In genomic region chr7:70696139-70696782, GRCh38 we compare ENCODE assay signal across 8 cellular contexts.
DNase-seq lines count a peak whose midpoint lies in the region; ATAC-seq and TF ChIP-seq lines count a peak whose summit lies in the region.

No MANE protein-coding gene starts in this region.

- no peak for TF ChIP-seq POLR2A in heart left ventricle (IDR thresholded peaks at IDR 0.05)

- no peaks in the 10 kb centered on the region for H3K36me3 Mint-ChIP-seq in activated CD8-positive, alpha-beta T cell treated with anti-CD3 and anti-CD28 coated beads, Interleukin-2, amount 10 ng/mL, durations not matched to agents 7 days and 5 days (ENCODE audit: low read depth)

- H3K9me3 Mint-ChIP-seq in activated CD8-positive, alpha-beta T cell treated with anti-CD3 and anti-CD28 coated beads, Interleukin-2, amount 10 ng/mL, durations not matched to agents 7 days and 5 days (ENCODE audit: insufficient read depth) = no peaks in the 10 kb centered on the region

- no peak overlapping the region for H3K27ac Mint-ChIP-seq in activated CD8-positive, alpha-beta T cell treated with anti-CD3 and anti-CD28 coated beads, Interleukin-2, amount 10 ng/mL, durations not matched to agents 7 days and 5 days

- peak overlapping the region; percentile 92 for H3K4me3 Mint-ChIP-seq in activated CD8-positive, alpha-beta T cell treated with anti-CD3 and anti-CD28 coated beads, Interleukin-2, amount 10 ng/mL, durations not matched to agents 7 days and 5 days

- intact Hi-C loops in heart left ventricle (cut with DNase I) = loop anchor here in 9 of 10 donors (5.0 to 10.0 kb wide), 11 partner anchors 81 to 1101 kb away; partner anchors contain the start of gene AUTS2 (in 1 of the 9)
- intact Hi-C loops in Right ventricle myocardium superior (cut with DNase I) = loop anchor here (5.0 to 10.0 kb wide), 2 partner anchors 654 to 761 kb away; no protein-coding TSS in a partner anchor

- DNase-seq in heart left ventricle = no peak
- no peak for DNase-seq in Right ventricle myocardium superior
- DNase-seq in activated CD8-positive, alpha-beta T cell treated with anti-CD3 and anti-CD28 coated beads, Interleukin-2, amount 10 ng/mL, durations not matched to agents 7 days and 5 days = no peak
- peak; percentile 14 for DNase-seq in kidney glomerular epithelial cell (lab: John Stamatoyannopoulos, UW)
- DNase-seq in GM19240 (ENCODE audit: insufficient read length, low spot score) = no peak

- peaks cover 0 to 7% (median 0%) of the 10 kb centered on the region in 9 donors for H3K36me3 ChIP-seq in heart left ventricle
- H3K36me3 ChIP-seq in urinary bladder (ENCODE audit: insufficient read depth) = no peaks in the 10 kb centered on the region

- CTCF ChIA-PET in activated CD8-positive, alpha-beta T cell treated with anti-CD3 and anti-CD28 coated beads, Interleukin-2, amount 10 ng/mL, durations not matched to agents 7 days and 5 days (lab: Charles Lee) = interaction anchor here (0.7 to 2.6 kb wide), 3 partner anchors 42 to 335 kb away, joined by 3 to 8 read pairs (median 3); no protein-coding TSS in a partner anchor

- peaks cover 0 to 21% (median 8%) of the 10 kb centered on the region in 12 donors for H3K4me1 ChIP-seq in heart left ventricle
- peaks cover 2% of the 10 kb centered on the region for H3K4me1 ChIP-seq in urinary bladder (ENCODE audit: insufficient read depth)

- H3K27ac ChIP-seq in heart left ventricle = peak overlapping the region in 3 of 12 donors; percentile 5 to 72 (median 28)
- no peak overlapping the region for H3K27ac ChIP-seq in urinary bladder (ENCODE audit: low read depth)

- no peak for TF ChIP-seq CTCF in heart left ventricle (IDR thresholded peaks at IDR 0.05)

- POLR2A ChIA-PET in activated CD8-positive, alpha-beta T cell treated with anti-CD3 and anti-CD28 coated beads, Interleukin-2, amount 10 ng/mL, durations not matched to agents 7 days and 5 days (lab: Charles Lee) = interaction anchor here (1.2 kb wide), 1 partner anchor 48 kb away, joined by 3 read pairs; no protein-coding TSS in a partner anchor

- peaks cover 26% of the 10 kb centered on the region for H3K4me1 Mint-ChIP-seq in activated CD8-positive, alpha-beta T cell treated with anti-CD3 and anti-CD28 coated beads, Interleukin-2, amount 10 ng/mL, durations not matched to agents 7 days and 5 days (ENCODE audit: low read depth)

- H3K4me3 ChIP-seq in heart left ventricle (peak overlapping the region; percentile 66 to 89 (median 79)), urinary bladder (ENCODE audit: low read depth, low read length) (peak overlapping the region; percentile 85)

- H3K27me3 Mint-ChIP-seq in activated CD8-positive, alpha-beta T cell treated with anti-CD3 and anti-CD28 coated beads, Interleukin-2, amount 10 ng/mL, durations not matched to agents 7 days and 5 days (ENCODE audit: low read depth) = peaks cover 32% of the 10 kb centered on the region

- ATAC-seq in heart left ventricle = no peak
- ATAC-seq in Right ventricle myocardium superior (ENCODE audit: poor library complexity) = no peak
- no peak for ATAC-seq in activated CD8-positive, alpha-beta T cell treated with anti-CD3 and anti-CD28 coated beads, Interleukin-2, amount 10 ng/mL, durations not matched to agents 7 days and 5 days
- ATAC-seq in HG03095 (IDR thresholded peaks at IDR 0.05; ENCODE audit: unreplicated experiment) = no peak
- no peak for ATAC-seq in GM18520 (IDR thresholded peaks at IDR 0.05; ENCODE audit: unreplicated experiment)

- H3K27me3 ChIP-seq in heart left ventricle = peaks cover 0 to 22% (median 0%) of the 10 kb centered on the region in 9 donors

- WGBS in heart left ventricle, 4 donors = 48 to 62% (median 57%) methylated on average over 11 of the region's 11 CpGs
- 20% methylated on average over 11 of the region's 11 CpGs for WGBS in urinary bladder

- no peaks in the 10 kb centered on the region for H3K9me3 ChIP-seq in heart left ventricle
